ENCODE assay signal across 10 cellular contexts in the genomic region with DNA sequence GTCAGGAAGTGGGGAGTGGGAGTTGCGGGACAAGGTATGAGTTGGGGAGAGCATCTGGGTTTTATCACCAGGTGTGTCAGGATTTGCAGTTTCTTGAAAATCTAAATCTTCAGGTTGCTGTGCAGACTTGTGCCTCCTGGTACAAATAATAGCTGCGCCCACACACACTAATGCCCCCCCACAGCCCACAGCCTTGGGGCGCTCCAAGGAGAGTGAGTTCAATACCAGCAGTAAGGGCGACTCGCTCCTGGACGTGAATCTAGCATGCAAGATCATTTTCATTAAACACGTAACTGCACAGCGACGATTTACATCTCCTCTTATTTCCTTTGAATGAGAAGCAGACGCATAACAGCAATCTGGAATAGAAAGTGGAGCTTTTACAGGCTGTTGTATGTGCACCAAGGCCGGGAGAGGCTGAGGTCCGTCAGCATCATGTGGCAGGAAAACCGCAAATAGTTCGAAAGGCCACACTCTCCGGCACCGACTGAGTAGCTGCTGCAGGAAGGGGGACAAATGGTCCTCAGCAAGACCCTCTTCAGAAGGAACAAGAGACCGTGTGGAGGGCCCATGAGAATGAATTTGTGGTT.
A peak's percentile ranks its signal among the peaks of the same experiment; 100 is the strongest.
DNase-seq lines count a peak whose midpoint lies in the region; ATAC-seq and TF ChIP-seq lines count a peak whose summit lies in the region.
"Had no signal": no experiment of that assay in that cellular context is flagged by ENCODE, and none has a peak within 500 bp of the region (broad histone marks: within the 10 kb centered on the region; RNA-seq: fewer than 3 reads in every experiment).

No MANE protein-coding gene starts in this region.

- H3K36me3 Mint-ChIP-seq in chondrocyte (ENCODE audit: low read depth) (peaks cover 2% of the 10 kb centered on the region), osteocyte (ENCODE audit: unreplicated experiment) (no peaks in the 10 kb centered on the region)
- H3K36me3 Mint-ChIP-seq in activated CD4-positive, alpha-beta memory T cell treated with anti-CD3 and anti-CD28 coated beads, Interleukin-2, amount 10 ng/mL, durations not matched to agents 7 days and 5 days (ENCODE audit: low read depth): no peaks in the 10 kb centered on the region

- CTCF ChIA-PET in activated CD4-positive, alpha-beta memory T cell treated with anti-CD3 and anti-CD28 coated beads, Interleukin-2, amount 10 ng/mL, durations not matched to agents 7 days and 5 days (lab: Charles Lee): interaction anchor here (0.5 to 1.3 kb wide), 2 partner anchors 10 to 58 kb away, joined by 3 read pairs; no protein-coding TSS in a partner anchor

- POLR2A ChIA-PET in activated CD4-positive, alpha-beta memory T cell treated with anti-CD3 and anti-CD28 coated beads, Interleukin-2, amount 10 ng/mL, durations not matched to agents 7 days and 5 days (lab: Charles Lee): no interaction called here

- H3K4me3 Mint-ChIP-seq in chondrocyte (ENCODE audit: unreplicated experiment): no peak overlapping the region
- H3K4me3 Mint-ChIP-seq in osteocyte (ENCODE audit: unreplicated experiment): no peak overlapping the region
- no peak overlapping the region for H3K4me3 Mint-ChIP-seq in activated CD4-positive, alpha-beta memory T cell treated with anti-CD3 and anti-CD28 coated beads, Interleukin-2, amount 10 ng/mL, durations not matched to agents 7 days and 5 days
- H3K4me3 Mint-ChIP-seq: T-helper 17 cell had no signal

- H3K4me1 Mint-ChIP-seq in chondrocyte (ENCODE audit: low read depth): peaks cover 50% of the 10 kb centered on the region
- peaks cover 20% of the 10 kb centered on the region for H3K4me1 Mint-ChIP-seq in osteocyte (ENCODE audit: unreplicated experiment)
- peaks cover 8% of the 10 kb centered on the region for H3K4me1 Mint-ChIP-seq in activated CD4-positive, alpha-beta memory T cell treated with anti-CD3 and anti-CD28 coated beads, Interleukin-2, amount 10 ng/mL, durations not matched to agents 7 days and 5 days

- peak overlapping the region; percentile 80 for H3K27ac Mint-ChIP-seq in chondrocyte (ENCODE audit: unreplicated experiment)
- H3K27ac Mint-ChIP-seq in osteocyte (ENCODE audit: unreplicated experiment): peak overlapping the region; percentile 14
- no peak overlapping the region for H3K27ac Mint-ChIP-seq in activated CD4-positive, alpha-beta memory T cell treated with anti-CD3 and anti-CD28 coated beads, Interleukin-2, amount 10 ng/mL, durations not matched to agents 7 days and 5 days
- H3K27ac Mint-ChIP-seq: T-helper 17 cell had no signal

- in situ Hi-C loops in KBM-7 (cut with MboI; ENCODE audit: low pct_unique_long_range_greater_than_20kb, low sequenced_read_pairs): no loop called here

- ATAC-seq in GM18517 (IDR thresholded peaks at IDR 0.05; ENCODE audit: unreplicated experiment) (no peak), HG03469 (IDR thresholded peaks at IDR 0.05; ENCODE audit: unreplicated experiment) (no peak), GM21367 (IDR thresholded peaks at IDR 0.05; ENCODE audit: unreplicated experiment) (no peak)
- ATAC-seq: T-helper 17 cell had no signal

- no peaks in the 10 kb centered on the region for H3K9me3 Mint-ChIP-seq in chondrocyte (ENCODE audit: low read depth)
- H3K9me3 Mint-ChIP-seq in osteocyte (ENCODE audit: unreplicated experiment): no peaks in the 10 kb centered on the region
- no peaks in the 10 kb centered on the region for H3K9me3 Mint-ChIP-seq in activated CD4-positive, alpha-beta memory T cell treated with anti-CD3 and anti-CD28 coated beads, Interleukin-2, amount 10 ng/mL, durations not matched to agents 7 days and 5 days

- no peaks in the 10 kb centered on the region for H3K27me3 Mint-ChIP-seq in chondrocyte (ENCODE audit: low read depth)
- no peaks in the 10 kb centered on the region for H3K27me3 Mint-ChIP-seq in osteocyte (ENCODE audit: unreplicated experiment)
- H3K27me3 Mint-ChIP-seq in activated CD4-positive, alpha-beta memory T cell treated with anti-CD3 and anti-CD28 coated beads, Interleukin-2, amount 10 ng/mL, durations not matched to agents 7 days and 5 days: no peaks in the 10 kb centered on the region
- H3K27me3 Mint-ChIP-seq: T-helper 17 cell had no signal

- TF ChIP-seq CTCF in chondrocyte (IDR thresholded peaks at IDR 0.05) (no peak), osteocyte (IDR thresholded peaks at IDR 0.05) (no peak)

- DNase-seq in ELR (ENCODE audit: low read depth) (peak; percentile 36), KBM-7 (peak; percentile 90), chondrocyte (ENCODE audit: low spot score) (no peak), osteocyte (ENCODE audit: extremely low spot score, unreplicated experiment) (no peak)
- DNase-seq in activated CD4-positive, alpha-beta memory T cell treated with anti-CD3 and anti-CD28 coated beads, Interleukin-2, amount 10 ng/mL, durations not matched to agents 7 days and 5 days: no peak
- DNase-seq: T-helper 17 cell, transverse colon had no signal

Comparison
In these comparisons a context has a peak if more than half of its experiments do, and no peak if none do; other contexts are left out.
1. DNase-seq: peak in ELR (single experiment) and KBM-7 (single experiment); none in chondrocyte (single experiment), osteocyte (single experiment) and activated CD4-positive, alpha-beta memory T cell treated with anti-CD3 and anti-CD28 coated beads, Interleukin-2, amount 10 ng/mL, durations not matched to agents 7 days and 5 days (single experiment).